8 cellular contexts compared by ENCODE assay signal in genomic region chrX:16946971-16947562, GRCh38. TPM values are rescaled to one million over a fixed set of nuclear protein-coding genes. Genes with fewer than 3 reads are reported as not detected.
DNase-seq lines count a peak whose midpoint lies in the region; ATAC-seq and TF ChIP-seq lines count a peak whose summit lies in the region.

No MANE protein-coding gene starts in this region.

- H3K36me3 ChIP-seq in uterus = no peaks in the 10 kb centered on the region

- peak overlapping the region; percentile 79 for H3K4me3 Mint-ChIP-seq in chondrocyte (ENCODE audit: unreplicated experiment)
- H3K4me3 Mint-ChIP-seq in mesothelial cell of epicardium = peak overlapping the region; percentile 84

- H3K9me3 ChIP-seq in uterus = no peaks in the 10 kb centered on the region

- intact Hi-C loops in uterus (cut with DNase I; ENCODE audit: low total_unique reads) = no loop called here

- H3K9me3 Mint-ChIP-seq in chondrocyte (ENCODE audit: low read depth) (peaks cover 9% of the 10 kb centered on the region), mesothelial cell of epicardium (peaks cover 13% of the 10 kb centered on the region)

- H3K4me1 Mint-ChIP-seq in chondrocyte (ENCODE audit: low read depth) (peaks cover 9% of the 10 kb centered on the region), mesothelial cell of epicardium (peaks cover 8% of the 10 kb centered on the region)

- H3K27me3 ChIP-seq in uterus = no peaks in the 10 kb centered on the region

- H3K27ac ChIP-seq in uterus = peak overlapping the region in 1 of 2 donors; percentile 33

- H3K4me3 ChIP-seq in uterus = peak overlapping the region; percentile 45 to 61

- TF ChIP-seq CTCF in chondrocyte (IDR thresholded peaks at IDR 0.05) = no peak
- TF ChIP-seq CTCF in mesothelial cell of epicardium (IDR thresholded peaks at IDR 0.05; ENCODE audit: unreplicated experiment) = no peak
- no peak for TF ChIP-seq CTCF in uterus (IDR thresholded peaks at IDR 0.05)

- no peaks in the 10 kb centered on the region for H3K36me3 Mint-ChIP-seq in chondrocyte (ENCODE audit: low read depth)
- no peaks in the 10 kb centered on the region for H3K36me3 Mint-ChIP-seq in mesothelial cell of epicardium

- DNase-seq in chondrocyte (ENCODE audit: low spot score) (no peak), mesothelial cell of epicardium (ENCODE audit: low spot score in 2 of 2, unreplicated experiment in 2 of 2) (peak in 1 of 2 experiments; percentile 46), uterus (peak; percentile 17 to 18), RKO (ENCODE audit: low spot score) (no peak), HuH-7 (ENCODE audit: low spot score) (no peak)

- peak overlapping the region; percentile 45 for H3K27ac Mint-ChIP-seq in chondrocyte (ENCODE audit: unreplicated experiment)
- H3K27ac Mint-ChIP-seq in mesothelial cell of epicardium = peak overlapping the region; percentile 61

- no peaks in the 10 kb centered on the region for H3K4me1 ChIP-seq in uterus

- TF ChIP-seq POLR2A in uterus (IDR thresholded peaks at IDR 0.05) = no peak

- H3K27me3 Mint-ChIP-seq in chondrocyte (ENCODE audit: low read depth) (peaks cover 21% of the 10 kb centered on the region), mesothelial cell of epicardium (ENCODE audit: low read depth) (peaks cover 47% of the 10 kb centered on the region)

- ATAC-seq in GM18867 (IDR thresholded peaks at IDR 0.05; ENCODE audit: unreplicated experiment) (peak; percentile 24), HG02642 (IDR thresholded peaks at IDR 0.05; ENCODE audit: poor library complexity, unreplicated experiment) (peak; percentile 29), SK-N-SH treated with all-trans-retinoic acid at 6 μM for 48 hours (peak; percentile 46)

TF ChIP-seq in SK-N-SH treated with all-trans-retinoic acid at 6 μM for 48 hours, 23 proteins besides CTCF, POLR2A, EP300 and RAD21:
- no peak for TF ChIP-seq CSRNP3 (CRISPR knock-in tag; IDR thresholded peaks at IDR 0.05)
- TF ChIP-seq POU6F1 (CRISPR knock-in tag; IDR thresholded peaks at IDR 0.05; ENCODE audit: borderline replicate concordance, low read depth) = no peak
- no peak for TF ChIP-seq SNAI2 (CRISPR knock-in tag; IDR thresholded peaks at IDR 0.05)

RNA-seq across cellular contexts. Expression of gene REPS2, which starts 0.6 kb away (rescaled TPM):
- total RNA-seq in chondrocyte = 2.0 to 2.4 TPM (median 2.2 TPM) in 3 replicates
- total RNA-seq in mesothelial cell of epicardium = 5.2 to 7.2 TPM (median 6.9 TPM) in 3 replicates
- total RNA-seq in uterus = 10 to 100 TPM; 18.2 to 68.4 (median 20.2) TPM

Comparison
In these comparisons a context has a peak if more than half of its experiments do, and no peak if none do; other contexts are left out.
1. DNase-seq: peak in uterus (2 of 2); none in chondrocyte (single experiment), RKO (single experiment) and HuH-7 (single experiment).
2. Peak in every context shown above with its lines, with median percentiles within 50 percentile points of each other: ATAC-seq.